ENCODE assay signal across 15 cellular contexts in genomic region chr6:8236956-8237355, GRCh38.
A peak's percentile ranks its signal among the peaks of the same experiment; 100 is the strongest.
DNase-seq lines count a peak whose midpoint lies in the region; ATAC-seq and TF ChIP-seq lines count a peak whose summit lies in the region.
"Had no signal": no experiment of that assay in that cellular context is flagged by ENCODE, and none has a peak within 500 bp of the region (broad histone marks: within the 10 kb centered on the region; RNA-seq: fewer than 3 reads in every experiment).

No MANE protein-coding gene starts in this region.

- H4K5ac ChIP-seq in H9 (ENCODE audit: insufficient read length, low read depth, low read length), result no peak overlapping the region

- H3K9ac ChIP-seq in neuronal stem cell (ENCODE audit: low read depth, low read length, poor library complexity) (no peak overlapping the region), H9 (ENCODE audit: extremely low read depth, insufficient read length, low read length) (no peak overlapping the region)

- H3K9me3 ChIP-seq in neuronal stem cell (replicated peaks in 1 of 2; ENCODE audit: control insufficient read depth in 2 of 2, insufficient read depth in 1 of 2, low read depth in 1 of 2, low read length in 2 of 2) (no peaks in the 10 kb centered on the region), H9 (ENCODE audit: control insufficient read depth, low read depth, low read length) (no peaks in the 10 kb centered on the region), aorta (ENCODE audit: control insufficient read depth, low read length) (no peaks in the 10 kb centered on the region)

- no peak overlapping the region for H3K4ac ChIP-seq in neuronal stem cell (ENCODE audit: low read length)
- no peak overlapping the region for H3K4ac ChIP-seq in H9 (ENCODE audit: low read depth, low read length)

- no peak overlapping the region for H3K56ac ChIP-seq in H9 (ENCODE audit: insufficient read length, low read depth, low read length)

- no peak overlapping the region for H2BK120ac ChIP-seq in neuronal stem cell (ENCODE audit: low read depth, low read length)
- H2BK120ac ChIP-seq in H9 (ENCODE audit: low read depth, low read length, poor library complexity, severe bottlenecking), result no peak overlapping the region

- H4K91ac ChIP-seq in neuronal stem cell (ENCODE audit: low read depth, low read length, poor library complexity), result no peak overlapping the region
- H4K91ac ChIP-seq in H9 (ENCODE audit: insufficient read length, low read depth, low read length), result no peak overlapping the region

- H3K4me1 Mint-ChIP-seq in H9, result peaks cover 13 to 16% of the 10 kb centered on the region in 2 experiments
- H3K4me1 Mint-ChIP-seq: CD4-positive, alpha-beta memory T cell had no signal

- no peak overlapping the region for H3K4me2 ChIP-seq in neuronal stem cell (ENCODE audit: insufficient read depth, low read length, poor library complexity, severe bottlenecking)
- H3K4me2 ChIP-seq in H9 (ENCODE audit: insufficient read depth, insufficient read length, low read length), result no peak overlapping the region

- no peaks in the 10 kb centered on the region for H3K79me2 ChIP-seq in H9 (ENCODE audit: insufficient read depth, low read length)

- H2AK5ac ChIP-seq in neuronal stem cell (ENCODE audit: low read depth, low read length), result no peak overlapping the region
- no peak overlapping the region for H2AK5ac ChIP-seq in H9 (ENCODE audit: insufficient read length, low read length)

- no peaks in the 10 kb centered on the region; a peak in 1 of 5 replicates for H3K9me3 Mint-ChIP-seq in H9
- H3K9me3 Mint-ChIP-seq: CD4-positive, alpha-beta memory T cell had no signal

- no peaks in the 10 kb centered on the region for H3K27me3 ChIP-seq in neuronal stem cell (ENCODE audit: control insufficient read depth in 3 of 3, insufficient read depth in 3 of 3, low read depth in 1 of 3, low read length in 3 of 3)
- H3K27me3 ChIP-seq in H9 (ENCODE audit: insufficient read depth, low read length), result no peaks in the 10 kb centered on the region
- H3K27me3 ChIP-seq in aorta (ENCODE audit: control insufficient read depth in 1 of 2, insufficient read depth in 2 of 2, low read length in 1 of 2), result peaks cover 0 to 1% of the 10 kb centered on the region in 2 donors
- peaks cover 4% of the 10 kb centered on the region; the same call in 1 of the 2 replicates for H3K27me3 ChIP-seq in H7 (ENCODE audit: control insufficient read depth, insufficient read depth, low read length)

- no peaks in the 10 kb centered on the region for H3K79me1 ChIP-seq in neuronal stem cell (ENCODE audit: low read depth, low read length)
- H3K79me1 ChIP-seq in H9 (ENCODE audit: insufficient read depth, low read depth, low read length, poor library complexity, severe bottlenecking), result no peaks in the 10 kb centered on the region

- no peak overlapping the region for H2BK12ac ChIP-seq in neuronal stem cell (ENCODE audit: low read length)
- H2BK12ac ChIP-seq in H9 (ENCODE audit: insufficient read length, low read depth, low read length), result no peak overlapping the region

- H3K18ac ChIP-seq in neuronal stem cell (ENCODE audit: low read length) (peak overlapping the region; percentile 29), H9 (ENCODE audit: insufficient read length, low read depth, low read length) (no peak overlapping the region)

- peaks cover 4% of the 10 kb centered on the region for H3K27me3 Mint-ChIP-seq in H9 (ENCODE audit: low read depth)

- H3K4me3 Mint-ChIP-seq in H9, result no peak overlapping the region
- H3K4me3 Mint-ChIP-seq: CD4-positive, alpha-beta memory T cell had no signal

- H4K8ac ChIP-seq in neuronal stem cell (ENCODE audit: low read depth, low read length), result no peak overlapping the region
- no peak overlapping the region for H4K8ac ChIP-seq in H9 (replicated peaks; ENCODE audit: insufficient read length, low read depth, low read length)

- peak; percentile 29 for DNase-seq in dermis blood vessel endothelial cell
- peak; percentile 21 for DNase-seq in kidney glomerular epithelial cell (lab: John Stamatoyannopoulos, UW)
- no peak for DNase-seq in neuronal stem cell (ENCODE audit: low spot score)
- no peak for DNase-seq in H9
- no peak for DNase-seq in aorta
- no peak for DNase-seq in H7
- DNase-seq: C1 segment of cervical spinal cord; Calu3; CD4-positive, alpha-beta memory T cell; COR-L47; DMS53; DMS79 treated with DMSO at 0.1 percent for 48 hours; GF-D8; GOT3 had no signal

- no peaks in the 10 kb centered on the region for H3K36me3 Mint-ChIP-seq in H9 (ENCODE audit: insufficient read depth in 1 of 3, low read depth in 3 of 3)
- H3K36me3 Mint-ChIP-seq: CD4-positive, alpha-beta memory T cell had no signal

- H3K23ac ChIP-seq in neuronal stem cell (ENCODE audit: low read depth, low read length, poor library complexity) (no peak overlapping the region), H9 (ENCODE audit: insufficient read length, low read depth, low read length) (no peak overlapping the region)

- no peak overlapping the region for H2AFZ ChIP-seq in neuronal stem cell (ENCODE audit: low read length)
- H2AFZ ChIP-seq in H9 (ENCODE audit: low read length), result no peak overlapping the region

- H3K4me3 ChIP-seq in neuronal stem cell (ENCODE audit: low read length in 2 of 2) (no peak overlapping the region), aorta (ENCODE audit: low read length in 2 of 2) (no peak overlapping the region), H7 (ENCODE audit: insufficient read depth, low read depth, low read length) (no peak overlapping the region)

- ATAC-seq in aorta (ENCODE audit: low FRiP score), result no peak
- ATAC-seq: HCT116 had no signal

- no peak overlapping the region for H2BK15ac ChIP-seq in neuronal stem cell (ENCODE audit: low read length)
- no peak overlapping the region for H2BK15ac ChIP-seq in H9 (ENCODE audit: low read depth, low read length)

- no peak overlapping the region for H2BK20ac ChIP-seq in H9 (ENCODE audit: low read depth, low read length, poor library complexity, severe bottlenecking)

- H3T11ph ChIP-seq in H9 (ENCODE audit: low read length), result no peak overlapping the region

- H3K36me3 ChIP-seq in neuronal stem cell (replicated peaks in 1 of 2; ENCODE audit: control insufficient read depth in 2 of 2, insufficient read depth in 2 of 2, low read length in 2 of 2) (no peaks in the 10 kb centered on the region), aorta (ENCODE audit: control insufficient read depth in 1 of 2, insufficient read depth in 2 of 2, low read length in 1 of 2) (no peaks in the 10 kb centered on the region), H7 (replicated peaks; ENCODE audit: control insufficient read depth, insufficient read depth, low read length) (no peaks in the 10 kb centered on the region)

- intact Hi-C loops in aorta (cut with DNase I), result no loop called here

- no CpG with 5 or more reads among the region's 4 CpGs for WGBS in neuronal stem cell (ENCODE audit: extremely low coverage in 2 of 2, insufficient read length in 2 of 2, insufficient replicate concordance in 1 of 2), 2 donors
- no CpG with 5 or more reads among the region's 4 CpGs for WGBS in H9 (ENCODE audit: extremely low coverage, insufficient read length, low lambda C conversion rate)
- 64 to 90% methylated on average over 4 of the region's 4 CpGs for WGBS in aorta, 2 donors

- peaks cover 3 to 9% of the 10 kb centered on the region in 2 donors for H3K4me1 ChIP-seq in neuronal stem cell (ENCODE audit: control insufficient read depth in 2 of 2, insufficient read depth in 1 of 2, low read depth in 1 of 2, low read length in 2 of 2)
- peaks cover under 1% of the 10 kb centered on the region for H3K4me1 ChIP-seq in H9 (ENCODE audit: insufficient read depth, low read length)
- no peaks in the 10 kb centered on the region for H3K4me1 ChIP-seq in aorta (ENCODE audit: control insufficient read depth in 1 of 2, insufficient read depth in 2 of 2, low read length in 2 of 2)

- H4K20me1 ChIP-seq in H9 (ENCODE audit: control insufficient read depth, insufficient read depth, insufficient read length), result no peaks in the 10 kb centered on the region

- H3K14ac ChIP-seq in neuronal stem cell (ENCODE audit: low read length) (no peak overlapping the region), H9 (ENCODE audit: insufficient read depth, low read length) (no peak overlapping the region)

- H3K23me2 ChIP-seq in H9 (ENCODE audit: insufficient read length, low read depth, low read length, poor library complexity, severe bottlenecking), result no peaks in the 10 kb centered on the region

- no peak overlapping the region for H3K27ac ChIP-seq in neuronal stem cell (replicated peaks; ENCODE audit: low read length)
- no peak overlapping the region for H3K27ac ChIP-seq in H9 (ENCODE audit: insufficient read length, low read depth, low read length)
- no peak overlapping the region for H3K27ac ChIP-seq in aorta (ENCODE audit: low read depth in 1 of 2, low read length in 2 of 2)

- TF ChIP-seq CTCF in H9 (conservative IDR thresholded peaks at IDR 0.05), result no peak

- H3K27ac Mint-ChIP-seq in H9, result no peak overlapping the region
- H3K27ac Mint-ChIP-seq: CD4-positive, alpha-beta memory T cell had no signal

- no peak overlapping the region for H2BK5ac ChIP-seq in neuronal stem cell (ENCODE audit: low read length)
- no peak overlapping the region for H2BK5ac ChIP-seq in H9 (ENCODE audit: insufficient read length, low read length)

Comparison
In these comparisons a context has a peak if more than half of its experiments do, and no peak if none do; other contexts are left out.
1. DNase-seq: peak in dermis blood vessel endothelial cell (single experiment) and kidney glomerular epithelial cell (single experiment); none in neuronal stem cell (single experiment), H9 (single experiment), aorta (0 of 2) and H7 (single experiment).